In the genomic region with DNA sequence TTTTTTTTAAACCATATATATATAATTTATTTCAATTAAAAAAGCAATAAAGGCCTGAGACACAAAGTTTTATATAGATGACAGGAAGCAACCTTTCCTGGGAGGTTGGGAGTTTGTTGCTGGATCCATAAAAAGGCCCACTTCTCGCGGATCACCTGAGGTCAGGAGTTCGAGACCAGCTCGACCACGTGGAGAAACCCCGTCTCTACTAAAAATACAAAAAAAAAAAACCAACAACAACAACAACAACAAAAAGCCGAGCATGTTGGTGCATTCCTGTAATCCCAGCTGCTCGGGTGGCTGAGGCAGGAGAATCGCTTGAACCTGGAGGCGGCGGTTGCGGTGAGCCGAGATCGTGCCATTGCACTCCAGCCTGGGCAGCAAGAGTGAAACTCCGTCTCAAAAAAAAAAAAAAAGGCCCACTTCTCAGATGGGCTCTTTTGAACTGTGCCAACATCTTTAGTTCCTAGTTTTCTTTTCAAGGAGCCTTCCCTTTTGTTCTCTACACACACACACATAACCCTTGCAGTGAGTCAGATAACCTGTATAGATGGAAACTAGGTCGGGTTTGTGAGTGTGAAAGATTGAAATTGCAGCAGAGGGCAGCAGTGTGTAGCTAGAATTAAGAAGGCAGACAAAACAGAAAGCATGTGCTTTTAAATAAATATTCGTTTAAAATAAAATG, we compare ENCODE assay signal across 8 cellular contexts. TPM values are rescaled to one million over a fixed set of nuclear protein-coding genes. Genes with fewer than 3 reads are reported as not detected.
DNase-seq lines count a peak whose midpoint lies in the region; ATAC-seq and TF ChIP-seq lines count a peak whose summit lies in the region.

No MANE protein-coding gene starts in this region.

- H2AFZ ChIP-seq in mesenchymal stem cell (ENCODE audit: low read depth, low read length), result no peak overlapping the region

- H3K14ac ChIP-seq in mesenchymal stem cell (ENCODE audit: low read length in 2 of 2), result no peak overlapping the region

- peak overlapping the region; percentile 98 for H3K9ac ChIP-seq in mesenchymal stem cell (ENCODE audit: low read length)

- H2BK12ac ChIP-seq in mesenchymal stem cell (ENCODE audit: low read length in 2 of 2), result no peak overlapping the region

- no peaks in the 10 kb centered on the region for H3K27me3 ChIP-seq in mesenchymal stem cell (ENCODE audit: control insufficient read depth in 1 of 2, insufficient read depth in 1 of 2, low read length in 2 of 2)

- no peak overlapping the region for H3K4me3 ChIP-seq in AG09309 (ENCODE audit: control insufficient read depth, low read depth, low read length)
- H3K4me3 ChIP-seq in WI38 (ENCODE audit: low read depth, low read length), result no peak overlapping the region; the same call in none of the 2 replicates
- H3K4me3 ChIP-seq in mesenchymal stem cell (ENCODE audit: insufficient read depth in 1 of 2, low read depth in 1 of 2, low read length in 2 of 2), result peak overlapping the region in 1 of 2 experiments; percentile 96

- H2BK5ac ChIP-seq in mesenchymal stem cell (ENCODE audit: low read depth, low read length, poor library complexity, severe bottlenecking), result no peak overlapping the region

- H3K4me2 ChIP-seq in mesenchymal stem cell (ENCODE audit: low read length, poor library complexity, severe bottlenecking), result no peak overlapping the region

- DNase-seq in AG09309 (ENCODE audit: low read depth), result peak; percentile 82
- peak; percentile 49 for DNase-seq in NCI-H345 (lab: John Stamatoyannopoulos, UW)
- DNase-seq in effector CD8-positive, alpha-beta T cell (lab: John Stamatoyannopoulos, UW), result peak; percentile 4
- peak; percentile 91 for DNase-seq in mesenchymal stem cell
- DNase-seq in stimulated activated naive CD8-positive, alpha-beta T cell treated with anti-CD3 and anti-CD28 coated beads, Interleukin-15, Interleukin-2, amounts not matched to agents 100 U/mL and 50 U/mL, for 24 hours, result peak; percentile 29

- 80% methylated on average over 16 of the region's 17 CpGs for WGBS in mesenchymal stem cell

- no peak overlapping the region for H2BK15ac ChIP-seq in mesenchymal stem cell (ENCODE audit: low read depth, poor library complexity, severe bottlenecking)

- H3K4me1 ChIP-seq in mesenchymal stem cell (ENCODE audit: control insufficient read depth, insufficient read depth, low read depth, low read length), result peaks cover 2% of the 10 kb centered on the region

- peaks cover 2% of the 10 kb centered on the region for H3K79me1 ChIP-seq in mesenchymal stem cell (replicated peaks; ENCODE audit: low read length, poor library complexity, severe bottlenecking)

- H3K18ac ChIP-seq in mesenchymal stem cell (ENCODE audit: low read depth in 1 of 2, low read length in 2 of 2), result no peak overlapping the region

- ATAC-seq in GM18508 (IDR thresholded peaks at IDR 0.05; ENCODE audit: insufficient read depth, unreplicated experiment) (peak; percentile 47), HG03159 (IDR thresholded peaks at IDR 0.05; ENCODE audit: unreplicated experiment) (peak; percentile 50)
- ATAC-seq in stimulated activated naive CD8-positive, alpha-beta T cell treated with anti-CD3 and anti-CD28 coated beads, Interleukin-15, Interleukin-2, amounts not matched to agents 100 U/mL and 50 U/mL, for 24 hours, result peak; percentile 78

- no peak overlapping the region for H2BK120ac ChIP-seq in mesenchymal stem cell (ENCODE audit: low read depth, low read length)

- TF ChIP-seq CTCF in AG09309 (IDR thresholded peaks at IDR 0.05; ENCODE audit: control insufficient read depth, insufficient read depth, low read depth, low read length, missing control alignments), result peak; percentile 59
- peak; percentile 49; the same call in 1 of the 2 replicates for TF ChIP-seq CTCF in WI38 (IDR thresholded peaks at IDR 0.05; ENCODE audit: low read depth, low read length)

- peak overlapping the region; percentile 32 for H3K27ac ChIP-seq in mesenchymal stem cell (ENCODE audit: low read length, poor library complexity, severe bottlenecking)

- H3K9me3 ChIP-seq in mesenchymal stem cell (ENCODE audit: control insufficient read depth, low read length), result no peaks in the 10 kb centered on the region

- H3K23ac ChIP-seq in mesenchymal stem cell (ENCODE audit: low read length in 2 of 2), result no peak overlapping the region

- no peak overlapping the region for H4K91ac ChIP-seq in mesenchymal stem cell (ENCODE audit: low read length)

- no peak overlapping the region for H2AK5ac ChIP-seq in mesenchymal stem cell (ENCODE audit: low read length, severe bottlenecking)

- H4K8ac ChIP-seq in mesenchymal stem cell (ENCODE audit: low read length), result peak overlapping the region; percentile 54

- peaks cover 0 to 25% of the 10 kb centered on the region in 2 experiments for H3K36me3 ChIP-seq in mesenchymal stem cell (ENCODE audit: control insufficient read depth in 1 of 2, insufficient read depth in 2 of 2, low read depth in 1 of 2, low read length in 2 of 2)

- H3K4ac ChIP-seq in mesenchymal stem cell (ENCODE audit: low read depth in 1 of 2, low read length in 2 of 2), result no peak overlapping the region

RNA-seq across cellular contexts. Expression of gene SMNDC1, which starts 1.2 kb away (rescaled TPM):
- 27.4 TPM for polyA plus RNA-seq in mesenchymal stem cell (2013, experiment 1 of 2)
- polyA plus RNA-seq in mesenchymal stem cell (2013, experiment 2 of 2), result 26.1 TPM

Comparison
In these comparisons a context has a peak if more than half of its experiments do, and no peak if none do; other contexts are left out.
1. DNase-seq: peak in every context shown above with its lines; median percentile 91 in mesenchymal stem cell; 82 in AG09309; 49 in NCI-H345; 29 in stimulated activated naive CD8-positive, alpha-beta T cell treated with anti-CD3 and anti-CD28 coated beads, Interleukin-15, Interleukin-2, amounts not matched to agents 100 U/mL and 50 U/mL, for 24 hours; 4 in effector CD8-positive, alpha-beta T cell.